17 cellular contexts compared by ENCODE assay signal in the genomic region with DNA sequence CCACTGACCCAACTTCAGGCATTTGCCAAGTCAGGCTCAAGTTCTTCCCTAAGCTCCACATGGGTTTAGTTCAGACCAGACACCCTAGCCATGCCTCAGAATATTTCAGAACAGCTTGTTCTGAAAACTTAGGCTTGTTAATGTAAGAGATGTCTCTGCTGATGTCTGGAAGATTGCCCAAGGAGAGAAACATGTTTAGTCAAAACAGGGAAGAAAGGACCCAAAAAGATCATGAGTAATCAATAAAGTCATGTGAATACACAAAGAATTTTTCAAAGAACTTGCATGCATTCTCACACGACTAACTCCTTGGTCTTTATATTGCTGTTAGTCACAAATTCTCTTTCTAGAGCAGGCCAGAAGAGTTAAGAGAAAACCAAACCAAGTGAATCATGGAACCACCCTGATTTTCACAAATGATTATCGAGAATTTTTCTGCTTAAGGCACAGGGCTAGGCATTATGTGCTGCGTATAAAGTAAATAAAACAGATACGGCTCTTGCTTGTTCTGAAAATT.
"Had no signal": no experiment of that assay in that cellular context is flagged by ENCODE, and none has a peak within 500 bp of the region (broad histone marks: within the 10 kb centered on the region; RNA-seq: fewer than 3 reads in every experiment).

No MANE protein-coding gene starts in this region.

- H3K9me3 ChIP-seq: SK-N-SH, tibial nerve, vagina had no signal

- H3K27me3 ChIP-seq: hepatocyte, tibial nerve, vagina had no signal

- H3K9ac ChIP-seq: SK-N-SH had no signal

- H3K27me3 Mint-ChIP-seq: brain; stimulated activated naive B cell treated with anti-CD40 and anti-IgM and Interleukin-4, amounts not matched to agents 10 μg/mL and 1 μg/mL and 100 μg/mL, for 72 hours had no signal

- H3K27ac Mint-ChIP-seq: brain; effector memory CD8-positive, alpha-beta T cell; naive thymus-derived CD8-positive, alpha-beta T cell; stimulated activated naive B cell treated with anti-CD40 and anti-IgM and Interleukin-4, amounts not matched to agents 10 μg/mL and 1 μg/mL and 100 μg/mL, for 72 hours; T-cell had no signal

- H3K4me3 Mint-ChIP-seq: brain; effector memory CD8-positive, alpha-beta T cell; naive thymus-derived CD8-positive, alpha-beta T cell; stimulated activated naive B cell treated with anti-CD40 and anti-IgM and Interleukin-4, amounts not matched to agents 10 μg/mL and 1 μg/mL and 100 μg/mL, for 72 hours; T-cell had no signal

- H3K4me3 ChIP-seq: hepatocyte, tibial nerve, vagina had no signal

- H2AFZ ChIP-seq: hepatocyte had no signal

- H3K27ac ChIP-seq: hepatocyte, tibial nerve, vagina had no signal

- H3K36me3 ChIP-seq: tibial nerve, vagina had no signal

- ATAC-seq: effector memory CD8-positive, alpha-beta T cell; left ventricle myocardium superior; naive thymus-derived CD8-positive, alpha-beta T cell; T-cell had no signal

- H3K36me3 Mint-ChIP-seq: brain; naive thymus-derived CD8-positive, alpha-beta T cell; stimulated activated naive B cell treated with anti-CD40 and anti-IgM and Interleukin-4, amounts not matched to agents 10 μg/mL and 1 μg/mL and 100 μg/mL, for 72 hours; T-cell had no signal

- H3K4me1 Mint-ChIP-seq: naive thymus-derived CD8-positive, alpha-beta T cell had no signal

- H3K9me3 Mint-ChIP-seq: effector memory CD8-positive, alpha-beta T cell; T-cell had no signal

- DNase-seq: activated naive CD4-positive, alpha-beta T cell treated with anti-CD3 and anti-CD28 coated beads, Interleukin-2, amount 50 U/mL, for 16 hours; amygdala; dermis blood vessel endothelial cell; effector memory CD8-positive, alpha-beta T cell; left ventricle myocardium superior; mesenchymal stem cell; naive thymus-derived CD8-positive, alpha-beta T cell; posterior cingulate gyrus; SK-N-SH; stimulated activated CD4-positive, alpha-beta T cell treated with anti-CD3 and anti-CD28 coated beads, Interleukin-2, amount 100 ng/mL, for 48 hours; stimulated activated naive B cell treated with anti-CD40 and anti-IgM and Interleukin-4, amounts not matched to agents 10 μg/mL and 1 μg/mL and 100 μg/mL, for 72 hours; T-cell; T1000 had no signal

- H3K79me2 ChIP-seq: hepatocyte had no signal

- H3K4me2 ChIP-seq: hepatocyte, SK-N-SH had no signal
